ENCODE assay signal across 20 cellular contexts in the genomic region with DNA sequence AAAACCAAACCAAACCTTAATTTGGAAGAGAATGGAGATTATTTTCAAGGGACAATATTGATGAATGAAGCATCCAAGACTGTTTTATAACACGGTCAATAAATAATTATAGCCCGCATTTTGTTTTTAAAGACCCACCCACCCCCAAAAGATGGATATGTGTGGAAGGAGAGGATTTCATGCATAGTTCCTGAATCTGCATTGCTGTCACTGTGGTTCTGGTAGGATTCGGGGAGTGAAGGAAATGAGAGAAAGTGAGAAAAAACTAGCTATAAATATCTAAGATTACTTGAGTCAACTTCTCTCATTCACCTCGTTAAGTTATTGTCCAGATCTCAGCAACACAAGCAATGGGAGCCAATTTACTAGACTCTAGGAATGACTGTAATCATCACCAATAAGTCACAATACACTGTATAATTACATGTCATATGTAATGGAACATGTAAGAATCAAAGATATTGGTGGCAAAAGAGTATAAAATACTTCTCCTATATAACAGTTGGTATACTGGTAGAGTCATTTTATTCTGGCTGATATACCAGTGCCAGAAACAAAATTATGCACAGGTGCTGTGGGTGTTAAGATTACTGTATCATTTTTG. TPM values are rescaled to one million over a fixed set of nuclear protein-coding genes. Genes with fewer than 3 reads are reported as not detected.
DNase-seq lines count a peak whose midpoint lies in the region; ATAC-seq, FAIRE-seq and TF ChIP-seq lines count a peak whose summit lies in the region.
"Had no signal": no experiment of that assay in that cellular context is flagged by ENCODE, and none has a peak within 500 bp of the region (broad histone marks: within the 10 kb centered on the region; RNA-seq: fewer than 3 reads in every experiment).

No MANE protein-coding gene starts in this region.

- TF ChIP-seq RAD21 in HepG2 (CRISPR knock-in tag; IDR thresholded peaks at IDR 0.05): no peak

- peaks cover 0 to 50% (median 11%) of the 10 kb centered on the region in 4 donors for H3K4me1 ChIP-seq in right lobe of liver
- H3K4me1 ChIP-seq in HepG2 (ENCODE audit: insufficient read depth, low read length): no peaks in the 10 kb centered on the region
- no peaks in the 10 kb centered on the region for H3K4me1 ChIP-seq in PC-9 (replicated peaks; ENCODE audit: insufficient read depth)
- H3K4me1 ChIP-seq in prostate gland (replicated peaks): no peaks in the 10 kb centered on the region

- H3K27ac Mint-ChIP-seq in activated CD4-positive, alpha-beta memory T cell treated with anti-CD3 and anti-CD28 coated beads for 36 hours: peak overlapping the region; percentile 68
- no peak overlapping the region for H3K27ac Mint-ChIP-seq in activated CD4-positive, alpha-beta memory T cell treated with anti-CD3 and anti-CD28 coated beads, Interleukin-2, amount 10 ng/mL, durations not matched to agents 7 days and 5 days
- H3K27ac Mint-ChIP-seq: CD4-positive, alpha-beta memory T cell had no signal

- H3K9me3 Mint-ChIP-seq in activated CD4-positive, alpha-beta memory T cell treated with anti-CD3 and anti-CD28 coated beads for 36 hours: no peaks in the 10 kb centered on the region
- no peaks in the 10 kb centered on the region for H3K9me3 Mint-ChIP-seq in activated CD4-positive, alpha-beta memory T cell treated with anti-CD3 and anti-CD28 coated beads, Interleukin-2, amount 10 ng/mL, durations not matched to agents 7 days and 5 days
- H3K9me3 Mint-ChIP-seq: CD4-positive, alpha-beta memory T cell had no signal

- H4K20me1 ChIP-seq in HepG2 (ENCODE audit: insufficient read depth, low read length): no peaks in the 10 kb centered on the region
- H4K20me1 ChIP-seq in PC-9 (ENCODE audit: insufficient read depth): no peaks in the 10 kb centered on the region
- H4K20me1 ChIP-seq: BLaER1 had no signal

- H3K9ac ChIP-seq in HepG2 (ENCODE audit: insufficient read depth, low read depth, low read length): no peak overlapping the region
- H3K9ac ChIP-seq: BLaER1, KMS-11 had no signal

- in situ Hi-C loops in HepG2 (cut with HindIII; ENCODE audit: extremely low pct_ligation_motif_present, low pct_unique_long_range_greater_than_20kb): no loop called here

- no peaks in the 10 kb centered on the region for H3K9me2 ChIP-seq in PC-9 (ENCODE audit: insufficient read depth)

- POLR2A ChIA-PET in activated CD4-positive, alpha-beta memory T cell treated with anti-CD3 and anti-CD28 coated beads for 36 hours (lab: Charles Lee): interaction anchor here (1.2 kb wide), 1 partner anchor 170 kb away, joined by 4 read pairs; no protein-coding TSS in a partner anchor
- POLR2A ChIA-PET in activated CD4-positive, alpha-beta memory T cell treated with anti-CD3 and anti-CD28 coated beads, Interleukin-2, amount 10 ng/mL, durations not matched to agents 7 days and 5 days (lab: Charles Lee): no interaction called here
- POLR2A ChIA-PET in HepG2 (lab: Yijun Ruan, JAX) (no interaction called here), PC-9 (lab: Charles Lee; ENCODE audit: unreplicated experiment) (no interaction called here)

- no peaks in the 10 kb centered on the region for H3K27me3 Mint-ChIP-seq in activated CD4-positive, alpha-beta memory T cell treated with anti-CD3 and anti-CD28 coated beads for 36 hours
- no peaks in the 10 kb centered on the region for H3K27me3 Mint-ChIP-seq in activated CD4-positive, alpha-beta memory T cell treated with anti-CD3 and anti-CD28 coated beads, Interleukin-2, amount 10 ng/mL, durations not matched to agents 7 days and 5 days
- H3K27me3 Mint-ChIP-seq: CD4-positive, alpha-beta memory T cell had no signal

- peaks cover 79% of the 10 kb centered on the region for H3K36me3 Mint-ChIP-seq in activated CD4-positive, alpha-beta memory T cell treated with anti-CD3 and anti-CD28 coated beads for 36 hours
- H3K36me3 Mint-ChIP-seq in activated CD4-positive, alpha-beta memory T cell treated with anti-CD3 and anti-CD28 coated beads, Interleukin-2, amount 10 ng/mL, durations not matched to agents 7 days and 5 days (ENCODE audit: low read depth): peaks cover 77% of the 10 kb centered on the region

- DNase-seq in activated CD4-positive, alpha-beta memory T cell treated with anti-CD3 and anti-CD28 coated beads for 36 hours: no peak
- no peak for DNase-seq in activated CD4-positive, alpha-beta memory T cell treated with anti-CD3 and anti-CD28 coated beads, Interleukin-2, amount 10 ng/mL, durations not matched to agents 7 days and 5 days
- DNase-seq in right lobe of liver (no peak), HepG2 (ENCODE audit: low spot score) (no peak), PC-9 (no peak), NCI-H524 (lab: John Stamatoyannopoulos, UW) (no peak), prostate gland (ENCODE audit: low spot score) (no peak), NCI-H526 (lab: John Stamatoyannopoulos, UW) (no peak)
- DNase-seq: CD4-positive, alpha-beta memory T cell; GF-D8; MV-4-11; NCI-H1694 treated with DMSO at 0.1 percent for 48 hours; NCI-H510A; NCI-H82; OCI-M1; SHP77 had no signal

- FAIRE-seq in HepG2 (lab: Jason Lieb, UNC): no peak
- FAIRE-seq: A204.1, H1 had no signal

- H3K79me2 ChIP-seq in HepG2 (ENCODE audit: insufficient read depth, low read length) (no peaks in the 10 kb centered on the region), PC-9 (ENCODE audit: low read depth) (peaks cover 28% of the 10 kb centered on the region; the same call in 1 of the 2 replicates)

- H3K27me3 ChIP-seq in right lobe of liver: no peaks in the 10 kb centered on the region
- H3K27me3 ChIP-seq in HepG2 (ENCODE audit: control insufficient read depth in 1 of 2, insufficient read depth in 2 of 2, low read length in 2 of 2): no peaks in the 10 kb centered on the region
- no peaks in the 10 kb centered on the region for H3K27me3 ChIP-seq in PC-9 (ENCODE audit: insufficient read depth, low read depth)
- no peaks in the 10 kb centered on the region for H3K27me3 ChIP-seq in prostate gland (replicated peaks; ENCODE audit: insufficient read depth)
- H3K27me3 ChIP-seq: BLaER1 had no signal

- H3K4me3 Mint-ChIP-seq in activated CD4-positive, alpha-beta memory T cell treated with anti-CD3 and anti-CD28 coated beads for 36 hours: no peak overlapping the region
- no peak overlapping the region for H3K4me3 Mint-ChIP-seq in activated CD4-positive, alpha-beta memory T cell treated with anti-CD3 and anti-CD28 coated beads, Interleukin-2, amount 10 ng/mL, durations not matched to agents 7 days and 5 days
- H3K4me3 Mint-ChIP-seq: CD4-positive, alpha-beta memory T cell had no signal

- intact Hi-C loops in activated CD4-positive, alpha-beta memory T cell treated with anti-CD3 and anti-CD28 coated beads for 36 hours (cut with micrococcal nuclease): loop anchor here (1.0 kb wide), 5 partner anchors 26 to 226 kb away; no protein-coding TSS in a partner anchor
- intact Hi-C loops in right lobe of liver (cut with DNase I) (no loop called here), HepG2 (cut with micrococcal nuclease; ENCODE audit: unreplicated experiment) (no loop called here), PC-9 (cut with micrococcal nuclease; ENCODE audit: unreplicated experiment) (loop anchor here (5.0 kb wide), 1 partner anchor 1673 kb away; no protein-coding TSS in a partner anchor), prostate gland (cut with DNase I) (no loop called here)

- H3K27ac ChIP-seq in right lobe of liver (peak overlapping the region in 2 of 3 donors; percentile 41 to 85), HepG2 (ENCODE audit: extremely low read length, insufficient read depth, low read length) (no peak overlapping the region), PC-9 (0 out of 2 replicates have a peak overlapping the region, but pooled peaks have one; percentile 0), prostate gland (no peak overlapping the region)
- H3K27ac ChIP-seq: BLaER1, KMS-11 had no signal

- ATAC-seq in right lobe of liver: no peak
- ATAC-seq in HepG2: no peak

- WGBS in right lobe of liver (ENCODE audit: insufficient coverage, low coverage, low lambda C conversion rate, missing lambda C conversion rate): 87% methylated on average over 4 of the region's 4 CpGs
- 96% methylated on average over 4 of the region's 4 CpGs for WGBS in HepG2 (ENCODE audit: low lambda C conversion rate)
- 84% methylated on average over 4 of the region's 4 CpGs for WGBS in prostate gland

- H3K4me2 ChIP-seq in HepG2 (ENCODE audit: low read depth, low read length) (no peak overlapping the region), PC-9 (no peak overlapping the region)
- H3K4me2 ChIP-seq: BLaER1, KMS-11 had no signal

- no peaks in the 10 kb centered on the region for H3K9me3 ChIP-seq in right lobe of liver
- H3K9me3 ChIP-seq in HepG2 (ENCODE audit: low read length): no peaks in the 10 kb centered on the region
- no peaks in the 10 kb centered on the region for H3K9me3 ChIP-seq in PC-9 (ENCODE audit: insufficient read depth, low read depth)
- H3K9me3 ChIP-seq in prostate gland: no peaks in the 10 kb centered on the region
- H3K9me3 ChIP-seq: BLaER1 had no signal

- H3F3A ChIP-seq in PC-9 (ENCODE audit: insufficient read depth, low read depth): peaks cover 78% of the 10 kb centered on the region

- H2AFZ ChIP-seq in HepG2 (ENCODE audit: low read length) (no peak overlapping the region), PC-9 (no peak overlapping the region)

- TF ChIP-seq CTCF in right lobe of liver (IDR thresholded peaks at IDR 0.05) (no peak), HepG2 (CRISPR knock-in tag; IDR thresholded peaks at IDR 0.05) (no peak), PC-9 (conservative IDR thresholded peaks at IDR 0.05) (no peak), prostate gland (IDR thresholded peaks at IDR 0.05) (no peak)

- peaks cover 15 to 81% (median 46%) of the 10 kb centered on the region in 4 donors for H3K36me3 ChIP-seq in right lobe of liver
- H3K36me3 ChIP-seq in HepG2 (replicated peaks in 1 of 2; ENCODE audit: control insufficient read depth in 1 of 2, insufficient read depth in 2 of 2, low read length in 2 of 2): peaks cover 4 to 59% of the 10 kb centered on the region in 2 experiments
- H3K36me3 ChIP-seq in PC-9 (ENCODE audit: low read depth): peaks cover 87% of the 10 kb centered on the region
- peaks cover 0 to 5% of the 10 kb centered on the region in 2 donors for H3K36me3 ChIP-seq in prostate gland

- CTCF ChIA-PET in activated CD4-positive, alpha-beta memory T cell treated with anti-CD3 and anti-CD28 coated beads for 36 hours (lab: Charles Lee): interaction anchor here (0.6 to 1.5 kb wide), 3 partner anchors 31 to 207 kb away, joined by 3 read pairs; a partner anchor contains a TSS
- CTCF ChIA-PET in activated CD4-positive, alpha-beta memory T cell treated with anti-CD3 and anti-CD28 coated beads, Interleukin-2, amount 10 ng/mL, durations not matched to agents 7 days and 5 days (lab: Charles Lee): no interaction called here
- CTCF ChIA-PET in HepG2 (lab: Yijun Ruan, JAX; ENCODE audit: low intra/inter-chr PET ratio, low total read pairs) (no interaction called here), PC-9 (lab: Charles Lee) (no interaction called here)

- TF ChIP-seq EP300 in HepG2 (IDR thresholded peaks at IDR 0.05; ENCODE audit: low read depth in 2 of 2, low read length in 2 of 2) (no peak), HepG2 (CRISPR knock-in tag; IDR thresholded peaks at IDR 0.05; ENCODE audit: borderline replicate concordance) (no peak)

- H3K4me3 ChIP-seq in right lobe of liver (no peak overlapping the region), HepG2 (replicated peaks in 1 of 3; ENCODE audit: insufficient read depth in 1 of 3, low read depth in 2 of 3, low read length in 3 of 3) (no peak overlapping the region), PC-9 (no peak overlapping the region), prostate gland (no peak overlapping the region)
- H3K4me3 ChIP-seq: BLaER1 had no signal

- peaks cover 51% of the 10 kb centered on the region for H3K4me1 Mint-ChIP-seq in activated CD4-positive, alpha-beta memory T cell treated with anti-CD3 and anti-CD28 coated beads for 36 hours (ENCODE audit: low read depth)
- peaks cover 30% of the 10 kb centered on the region for H3K4me1 Mint-ChIP-seq in activated CD4-positive, alpha-beta memory T cell treated with anti-CD3 and anti-CD28 coated beads, Interleukin-2, amount 10 ng/mL, durations not matched to agents 7 days and 5 days

- TF ChIP-seq POLR2A in right lobe of liver (IDR thresholded peaks at IDR 0.05): no peak
- TF ChIP-seq POLR2A in HepG2 (IDR thresholded peaks at IDR 0.05; ENCODE audit: insufficient read depth in 1 of 2, low read depth in 2 of 2, low read length in 2 of 2): no peak
- no peak for TF ChIP-seq POLR2A in prostate gland (IDR thresholded peaks at IDR 0.05)

- no TSS peak for BruUV-seq in HepG2 (replicated peaks; lab: Mats Ljungman, UMichigan)
- no TSS peak for BruUV-seq in PC-9 (replicated peaks; lab: Mats Ljungman, UMichigan)

RNA-seq across cellular contexts. Expression of a gene that starts 30.2 kb away (rescaled TPM):
- total RNA-seq in activated CD4-positive, alpha-beta memory T cell treated with anti-CD3 and anti-CD28 coated beads for 36 hours: 100 to 1,000 TPM; 543 to 552 TPM
- total RNA-seq in activated CD4-positive, alpha-beta memory T cell treated with anti-CD3 and anti-CD28 coated beads, Interleukin-2, amount 10 ng/mL, durations not matched to agents 7 days and 5 days: 100 to 1,000 TPM; 130 to 134 TPM
- total RNA-seq in right lobe of liver (100 to 1,000 TPM; 118 to 726 (median 515) TPM), HepG2 (2016; rRNA removed; fragmentation: Illumina TruSeq; extraction: Trizol) (67.7 and 105 TPM in 2 replicates), PC-9 (2021) (208 and 302 TPM in 2 replicates), prostate gland (100 to 1,000 TPM; 108 to 284 TPM)
- 13.0 and 13.4 TPM in 2 replicates for total RNA-seq in HepG2 (2016; cell fraction: cytosol; rRNA removed; fragmentation: Illumina TruSeq; extraction: Trizol; ENCODE audit: low read depth)
- 64.2 and 94.5 TPM in 2 replicates for total RNA-seq in HepG2 (2016; cell fraction: insoluble cytoplasmic fraction; rRNA removed; fragmentation: Illumina TruSeq; extraction: Trizol)
- total RNA-seq in HepG2 (2016; cell fraction: membrane; rRNA removed; fragmentation: Illumina TruSeq; extraction: Trizol): 33.7 and 41.5 TPM in 2 replicates
- 43.1 and 45.4 TPM in 2 replicates for total RNA-seq in HepG2 (2016; cell fraction: nucleus; rRNA removed; fragmentation: Illumina TruSeq; extraction: Trizol)
- 10.4 and 15.8 TPM in 2 replicates for polyA plus RNA-seq in HepG2 (2011; rRNA removed)
- polyA plus RNA-seq in HepG2 (2011; cell fraction: cytosol; rRNA removed): 6.9 and 10.2 TPM in 2 replicates
- polyA plus RNA-seq in HepG2 (2011; cell fraction: nucleus; rRNA removed): 4.5 and 9.2 TPM in 2 replicates
- polyA plus RNA-seq in HepG2 (2012): 32.6 and 38.7 TPM in 2 replicates
- polyA plus RNA-seq in HepG2 (2016; cell fraction: cytosol; fragmentation: Illumina TruSeq; extraction: Trizol; ENCODE audit: low read depth): 7.8 and 8.1 TPM in 2 replicates
- 74.3 and 76.8 TPM in 2 replicates for polyA plus RNA-seq in HepG2 (2016; cell fraction: insoluble cytoplasmic fraction; fragmentation: Illumina TruSeq; extraction: Trizol; ENCODE audit: low read depth)
- polyA plus RNA-seq in HepG2 (2016; cell fraction: membrane; fragmentation: Illumina TruSeq; extraction: Trizol; ENCODE audit: low read depth): 14.5 and 16.2 TPM in 2 replicates
- polyA plus RNA-seq in HepG2 (2016; cell fraction: nucleus; fragmentation: Illumina TruSeq; extraction: Trizol; ENCODE audit: insufficient read depth, low read depth): 23.2 and 29.2 TPM in 2 replicates
- 7.5 and 29.2 TPM in 2 replicates for polyA minus RNA-seq in HepG2 (2011; rRNA and poly(A)+ RNA removed; ENCODE audit: low replicate concordance)
- 43.6 and 50.5 TPM in 2 replicates for polyA minus RNA-seq in HepG2 (2011; cell fraction: cytosol; rRNA and poly(A)+ RNA removed)
- polyA minus RNA-seq in HepG2 (2011; cell fraction: nucleus; rRNA and poly(A)+ RNA removed): 56.3 and 66.5 TPM in 2 replicates

Comparison
In these comparisons a context has a peak if more than half of its experiments do, and no peak if none do; other contexts are left out.
1. H3K27ac ChIP-seq: peak in right lobe of liver (2 of 3) and PC-9 (single experiment); none in HepG2 (single experiment) and prostate gland (0 of 2).
2. intact Hi-C loops: an anchor here in activated CD4-positive, alpha-beta memory T cell treated with anti-CD3 and anti-CD28 coated beads for 36 hours (1.0 kb wide) and PC-9 (5.0 kb wide); none called in right lobe of liver, HepG2 and prostate gland.